23 cellular contexts compared by ENCODE assay signal in the genomic region with DNA sequence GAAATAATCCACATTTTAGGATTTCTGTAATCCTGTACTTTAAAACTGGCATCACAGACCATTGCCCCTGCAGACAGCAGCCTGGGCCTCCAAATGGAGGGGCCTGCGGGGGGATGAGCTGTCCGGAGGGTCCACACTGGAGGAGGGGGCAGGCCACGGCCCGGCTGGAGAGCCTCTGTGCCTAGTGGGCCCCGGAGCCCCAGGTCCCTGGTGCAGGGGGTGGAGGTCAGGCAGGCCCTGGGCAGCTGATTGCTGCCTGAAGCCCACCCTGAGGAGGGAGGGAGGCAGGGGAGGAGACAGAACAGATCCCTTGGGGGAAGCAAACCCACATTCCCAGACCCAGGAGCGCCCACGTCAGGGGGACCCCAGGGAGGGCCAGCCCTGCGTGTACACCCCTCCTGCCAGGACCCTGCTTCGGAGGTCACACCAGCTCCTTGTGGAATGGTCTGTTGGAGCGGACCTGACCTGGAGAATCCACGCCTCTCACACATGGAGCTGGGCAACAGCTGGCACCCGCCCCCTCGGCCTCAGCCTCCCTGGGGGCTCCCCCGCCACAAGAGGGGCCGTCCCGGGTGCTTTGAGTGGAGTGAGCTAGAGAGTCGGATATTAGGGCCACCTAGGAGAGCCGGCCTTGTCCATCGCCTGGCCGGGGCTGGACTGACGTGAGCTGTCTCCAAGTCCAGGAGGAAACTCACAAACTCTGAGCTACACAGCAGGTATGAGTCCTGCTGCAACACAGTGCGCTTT.
"Had no signal": no experiment of that assay in that cellular context is flagged by ENCODE, and none has a peak within 500 bp of the region (broad histone marks: within the 10 kb centered on the region; RNA-seq: fewer than 3 reads in every experiment).

No MANE protein-coding gene starts in this region.

- ATAC-seq: activated CD8-positive, alpha-beta T cell treated with anti-CD3 and anti-CD28 coated beads, Interleukin-2, amount 10 ng/mL, durations not matched to agents 7 days and 5 days; T-helper 17 cell; WTC11 had no signal

- H3K4me3 ChIP-seq: breast epithelium, Peyer's patch had no signal

- H3K9me3 ChIP-seq: breast epithelium, Peyer's patch had no signal

- H3K27ac ChIP-seq: breast epithelium, RWPE1 had no signal

- H3K36me3 ChIP-seq: breast epithelium, Peyer's patch had no signal

- H3K27me3 ChIP-seq: breast epithelium, Peyer's patch had no signal

- DNase-seq: activated CD4-positive, alpha-beta T cell treated with anti-CD3 and anti-CD28 coated beads for 48 hours; activated CD4-positive, alpha-beta T cell treated with anti-CD3 and anti-CD28 coated beads, Interleukin-2, amount 50 U/mL, for 4 hours; activated CD4-positive, CD25-positive, alpha-beta regulatory T cell treated with anti-CD3 and anti-CD28 coated beads, Interleukin-2, amount 50 U/mL, for 72 hours; activated CD8-positive, alpha-beta memory T cell treated with anti-CD3 and anti-CD28 coated beads, Interleukin-2, amount 50 U/mL, for 48 hours; activated CD8-positive, alpha-beta T cell treated with anti-CD3 and anti-CD28 coated beads, Interleukin-2, amount 10 ng/mL, durations not matched to agents 7 days and 5 days; activated T-cell treated with anti-CD3 and anti-CD28 coated beads, Interleukin-2, amount 50 U/mL, for 1 hour; aorta; MM.1S; NCI-H1105; NCI-H1436; NCI-H1694 treated with DMSO at 0.1 percent for 48 hours; NCI-H2029 treated with DMSO at 0.1 percent for 48 hours; NCI-H345; NCI-H510A; NCI-H526 treated with DMSO at 0.1 percent for 48 hours; NCI-H82; Peyer's patch; SIG-M5; T-helper 17 cell; T-helper 9 cell had no signal

- H3K4me1 ChIP-seq: breast epithelium had no signal
